24 cellular contexts compared by ENCODE assay signal in genomic region chr3:184761976-184762375, GRCh38. TPM values are rescaled to one million over a fixed set of nuclear protein-coding genes. Genes with fewer than 3 reads are reported as not detected.
DNase-seq lines count a peak whose midpoint lies in the region; ATAC-seq and TF ChIP-seq lines count a peak whose summit lies in the region.
"Had no signal": no experiment of that assay in that cellular context is flagged by ENCODE, and none has a peak within 500 bp of the region (broad histone marks: within the 10 kb centered on the region; RNA-seq: fewer than 3 reads in every experiment).

No MANE protein-coding gene starts in this region.

- peak overlapping the region; percentile 87 for H3K4ac ChIP-seq in IMR-90 (ENCODE audit: low read depth, low read length)

- no peak for TF ChIP-seq RAD21 in IMR-90 (IDR thresholded peaks at IDR 0.05; ENCODE audit: low read length)

- H2BK20ac ChIP-seq in IMR-90 (ENCODE audit: low read depth, low read length), result peak overlapping the region; percentile 81

- peak overlapping the region; percentile 74 for H4K91ac ChIP-seq in IMR-90 (ENCODE audit: insufficient read depth, low read depth, low read length)

- no peaks in the 10 kb centered on the region for H3K79me1 ChIP-seq in IMR-90 (ENCODE audit: low read depth in 1 of 2, low read length in 2 of 2)

- CTCF ChIA-PET in IMR-90 (lab: Yijun Ruan, JAX) (no interaction called here), MCF 10A (lab: Yijun Ruan, JAX) (no interaction called here)

- peak overlapping the region; percentile 85 for H2BK120ac ChIP-seq in IMR-90 (ENCODE audit: low read depth, low read length)

- no peak overlapping the region; the same call in 1 of the 2 replicates for H3K27ac ChIP-seq in IMR-90 (ENCODE audit: insufficient read depth, low read length)
- H3K27ac ChIP-seq in neural progenitor cell, result no peak overlapping the region

- H3K36me3 Mint-ChIP-seq in chondrocyte (ENCODE audit: low read depth) (no peaks in the 10 kb centered on the region), neural progenitor cell (no peaks in the 10 kb centered on the region), MCF 10A (ENCODE audit: insufficient read depth, unreplicated experiment) (no peaks in the 10 kb centered on the region)
- no peaks in the 10 kb centered on the region for H3K36me3 Mint-ChIP-seq in stimulated activated effector memory CD8-positive, alpha-beta T cell treated with anti-CD3 and anti-CD28 coated beads, Interleukin-12 subunit alpha, Interleukin-12 subunit beta, amount 100 ng/mL, for 72 hours
- H3K36me3 Mint-ChIP-seq in stimulated activated naive B cell treated with anti-CD40 and anti-IgM and Interleukin-4, amounts not matched to agents 10 μg/mL and 1 μg/mL and 100 μg/mL, for 72 hours, result no peaks in the 10 kb centered on the region

- WGBS in IMR-90 (ENCODE audit: extremely low coverage in 2 of 2, insufficient read length in 1 of 2), 2 experiments, result 100% methylated on average over 3 of the region's 4 CpGs; no CpG with 5 or more reads in 1 of the 2 experiments

- no peaks in the 10 kb centered on the region for H3K79me2 ChIP-seq in neural progenitor cell (ENCODE audit: low read depth)

- intact Hi-C loops in IMR-90 (cut with micrococcal nuclease) (loop anchor here (5.0 kb wide), 1 partner anchor 50 kb away; the partner anchor contains the start of gene MAGEF1), MCF 10A (cut with micrococcal nuclease) (no loop called here)

- H3K4me1 ChIP-seq in IMR-90 (ENCODE audit: control insufficient read depth, insufficient read depth, low read length), result peaks cover 44% of the 10 kb centered on the region
- peaks cover 4% of the 10 kb centered on the region for H3K4me1 ChIP-seq in neural progenitor cell

- no peak for ATAC-seq in IMR-90 (ENCODE audit: low read depth)
- no peak for ATAC-seq in stimulated activated effector memory CD8-positive, alpha-beta T cell treated with anti-CD3 and anti-CD28 coated beads, Interleukin-12 subunit alpha, Interleukin-12 subunit beta, amount 100 ng/mL, for 72 hours
- no peak for ATAC-seq in stimulated activated naive B cell treated with anti-CD40 and anti-IgM and Interleukin-4, amounts not matched to agents 10 μg/mL and 1 μg/mL and 100 μg/mL, for 72 hours (replicated peaks)

- H3K27ac Mint-ChIP-seq in chondrocyte (ENCODE audit: unreplicated experiment), result peak overlapping the region; percentile 24
- peak overlapping the region; percentile 44 for H3K27ac Mint-ChIP-seq in neural progenitor cell
- H3K27ac Mint-ChIP-seq in stimulated activated effector memory CD8-positive, alpha-beta T cell treated with anti-CD3 and anti-CD28 coated beads, Interleukin-12 subunit alpha, Interleukin-12 subunit beta, amount 100 ng/mL, for 72 hours, result peak overlapping the region; percentile 29
- no peak overlapping the region for H3K27ac Mint-ChIP-seq in stimulated activated naive B cell treated with anti-CD40 and anti-IgM and Interleukin-4, amounts not matched to agents 10 μg/mL and 1 μg/mL and 100 μg/mL, for 72 hours
- H3K27ac Mint-ChIP-seq in MCF 10A (ENCODE audit: low read depth, unreplicated experiment), result no peak overlapping the region

- H4K20me1 ChIP-seq in IMR-90 (ENCODE audit: insufficient read depth, low read length) (no peaks in the 10 kb centered on the region), neural progenitor cell (ENCODE audit: low read depth) (no peaks in the 10 kb centered on the region)

- H3K56ac ChIP-seq in IMR-90 (ENCODE audit: extremely low read depth, insufficient read depth, low read length), result no peak overlapping the region

- dilution Hi-C loops in IMR-90 (cut with HindIII; ENCODE audit: low sequenced_read_pairs, unreplicated experiment), result no loop called here

- H3K4me3 ChIP-seq in IMR-90 (ENCODE audit: insufficient read depth, low read depth, low read length) (no peak overlapping the region), neural progenitor cell (no peak overlapping the region)
- H3K4me3 ChIP-seq: MG63 had no signal

- no peak overlapping the region for H3K23ac ChIP-seq in IMR-90 (ENCODE audit: low read depth, low read length)

- H3K4me1 Mint-ChIP-seq in chondrocyte (ENCODE audit: low read depth) (peaks cover 48% of the 10 kb centered on the region), neural progenitor cell (peaks cover 20% of the 10 kb centered on the region), MCF 10A (ENCODE audit: insufficient read depth, unreplicated experiment) (peaks cover 39% of the 10 kb centered on the region)
- H3K4me1 Mint-ChIP-seq in stimulated activated effector memory CD8-positive, alpha-beta T cell treated with anti-CD3 and anti-CD28 coated beads, Interleukin-12 subunit alpha, Interleukin-12 subunit beta, amount 100 ng/mL, for 72 hours, result peaks cover 5% of the 10 kb centered on the region
- peaks cover 24 to 27% of the 10 kb centered on the region in 2 donors for H3K4me1 Mint-ChIP-seq in stimulated activated naive B cell treated with anti-CD40 and anti-IgM and Interleukin-4, amounts not matched to agents 10 μg/mL and 1 μg/mL and 100 μg/mL, for 72 hours

- peak overlapping the region; percentile 96; the same call in 2 of the 3 replicates for H2BK15ac ChIP-seq in IMR-90 (ENCODE audit: low read depth, low read length)

- H3K9me1 ChIP-seq in IMR-90 (ENCODE audit: insufficient read depth, low read length), result peaks cover 27% of the 10 kb centered on the region

- H3K9ac ChIP-seq in IMR-90 (ENCODE audit: low read depth, low read length) (no peak overlapping the region), neural progenitor cell (no peak overlapping the region)
- H3K9ac ChIP-seq: SK-N-SH had no signal

- H3K4me3 Mint-ChIP-seq in chondrocyte (ENCODE audit: unreplicated experiment) (no peak overlapping the region), neural progenitor cell (no peak overlapping the region), MCF 10A (ENCODE audit: unreplicated experiment) (no peak overlapping the region)
- no peak overlapping the region for H3K4me3 Mint-ChIP-seq in stimulated activated effector memory CD8-positive, alpha-beta T cell treated with anti-CD3 and anti-CD28 coated beads, Interleukin-12 subunit alpha, Interleukin-12 subunit beta, amount 100 ng/mL, for 72 hours
- H3K4me3 Mint-ChIP-seq in stimulated activated naive B cell treated with anti-CD40 and anti-IgM and Interleukin-4, amounts not matched to agents 10 μg/mL and 1 μg/mL and 100 μg/mL, for 72 hours, result no peak overlapping the region

- H2BK5ac ChIP-seq in IMR-90 (ENCODE audit: low read depth, low read length, poor library complexity, severe bottlenecking), result no peak overlapping the region

- TF ChIP-seq POLR2A in IMR-90 (IDR thresholded peaks at IDR 0.05; ENCODE audit: low read depth, low read length), result no peak

- TF ChIP-seq CTCF in IMR-90 (conservative IDR thresholded peaks at IDR 0.05; ENCODE audit: low read depth, low read length), result no peak
- TF ChIP-seq CTCF in chondrocyte (IDR thresholded peaks at IDR 0.05), result no peak
- TF ChIP-seq CTCF in neural progenitor cell (IDR thresholded peaks at IDR 0.05), result no peak
- no peak for TF ChIP-seq CTCF in MCF 10A (IDR thresholded peaks at IDR 0.05; ENCODE audit: unreplicated experiment)

- peak overlapping the region in 1 of 2 experiments; percentile 66; a peak in 1 of 4 replicates for H4K8ac ChIP-seq in IMR-90 (ENCODE audit: low read depth in 2 of 2, low read length in 2 of 2)

- DNase-seq in IMR-90 (no peak), chondrocyte (ENCODE audit: low spot score) (no peak), neural progenitor cell (ENCODE audit: low spot score) (no peak), NCI-H446 treated with DMSO at 0.1 percent for 48 hours (lab: John Stamatoyannopoulos, UW) (no peak), NCI-H1436 treated with DMSO at 0.1 percent for 48 hours (lab: John Stamatoyannopoulos, UW) (no peak), MCF 10A (ENCODE audit: unreplicated experiment) (no peak)
- DNase-seq in stimulated activated effector memory CD8-positive, alpha-beta T cell treated with anti-CD3 and anti-CD28 coated beads, Interleukin-12 subunit alpha, Interleukin-12 subunit beta, amount 100 ng/mL, for 72 hours (ENCODE audit: low spot score in 2 of 2), result no peak
- no peak for DNase-seq in stimulated activated naive B cell treated with anti-CD40 and anti-IgM and Interleukin-4, amounts not matched to agents 10 μg/mL and 1 μg/mL and 100 μg/mL, for 72 hours
- DNase-seq: 8988T, ACHN, DMS153, DND-41, H7, KBM-7, NCI-H1417 treated with DMSO at 0.1 percent for 48 hours, NCI-H187, NCI-H2081 treated with DMSO at 0.1 percent for 48 hours, NCI-H226, NCI-H510A treated with DMSO at 0.1 percent for 48 hours, NCI-H774, SIG-M5, SK-N-SH had no signal

- peaks cover under 1% of the 10 kb centered on the region for H3K27me3 Mint-ChIP-seq in chondrocyte (ENCODE audit: low read depth)
- H3K27me3 Mint-ChIP-seq in neural progenitor cell (ENCODE audit: insufficient read depth, low read depth), result peaks cover 20% of the 10 kb centered on the region
- H3K27me3 Mint-ChIP-seq in stimulated activated naive B cell treated with anti-CD40 and anti-IgM and Interleukin-4, amounts not matched to agents 10 μg/mL and 1 μg/mL and 100 μg/mL, for 72 hours, result peaks cover 0 to 10% of the 10 kb centered on the region in 2 donors
- no peaks in the 10 kb centered on the region for H3K27me3 Mint-ChIP-seq in MCF 10A (ENCODE audit: insufficient read depth, unreplicated experiment)

- POLR2A ChIA-PET in IMR-90 (lab: Charles Lee; ENCODE audit: unreplicated experiment) (no interaction called here), MCF 10A (lab: Yijun Ruan, JAX) (interaction anchor here (3.8 kb wide), 1 partner anchor 200 kb away, joined by 13 read pairs; the partner anchor contains the start of gene EPHB3)

- H3K9me3 Mint-ChIP-seq in chondrocyte (ENCODE audit: low read depth) (no peaks in the 10 kb centered on the region), neural progenitor cell (no peaks in the 10 kb centered on the region), MCF 10A (ENCODE audit: unreplicated experiment) (no peaks in the 10 kb centered on the region)
- H3K9me3 Mint-ChIP-seq in stimulated activated effector memory CD8-positive, alpha-beta T cell treated with anti-CD3 and anti-CD28 coated beads, Interleukin-12 subunit alpha, Interleukin-12 subunit beta, amount 100 ng/mL, for 72 hours, result no peaks in the 10 kb centered on the region
- no peaks in the 10 kb centered on the region for H3K9me3 Mint-ChIP-seq in stimulated activated naive B cell treated with anti-CD40 and anti-IgM and Interleukin-4, amounts not matched to agents 10 μg/mL and 1 μg/mL and 100 μg/mL, for 72 hours

- in situ Hi-C loops in IMR-90 (cut with MboI; ENCODE audit: low sequenced_read_pairs), result no loop called here

- no peaks in the 10 kb centered on the region for H3K36me3 ChIP-seq in IMR-90 (ENCODE audit: control insufficient read depth, insufficient read depth, low read length)
- no peaks in the 10 kb centered on the region for H3K36me3 ChIP-seq in neural progenitor cell
- H3K36me3 ChIP-seq: BE2C, MG63 had no signal

- peak overlapping the region; percentile 91; the same call in 1 of the 2 replicates for H2AK5ac ChIP-seq in IMR-90 (ENCODE audit: low read depth, low read length)

- BruUV-seq in IMR-90 (replicated peaks; lab: Mats Ljungman, UMichigan), result no TSS peak
- no TSS peak for BruUV-seq in MCF 10A (replicated peaks; lab: Mats Ljungman, UMichigan)

- peak overlapping the region; percentile 58; the same call in 1 of the 2 replicates for H3K14ac ChIP-seq in IMR-90 (replicated peaks; ENCODE audit: low read depth, low read length)

- H2AFZ ChIP-seq in IMR-90 (replicated peaks; ENCODE audit: low read length, poor library complexity), result no peak overlapping the region
- no peak overlapping the region for H2AFZ ChIP-seq in neural progenitor cell (replicated peaks)

- H3K27me3 ChIP-seq in IMR-90 (ENCODE audit: control insufficient read depth, insufficient read depth, low read length), result no peaks in the 10 kb centered on the region
- no peaks in the 10 kb centered on the region for H3K27me3 ChIP-seq in neural progenitor cell
- H3K27me3 ChIP-seq: BE2C, MG63 had no signal

- H3F3A ChIP-seq in neural progenitor cell (ENCODE audit: low read depth), result no peaks in the 10 kb centered on the region

- H3K18ac ChIP-seq in IMR-90 (ENCODE audit: low read depth, low read length), result peak overlapping the region; percentile 44; the same call in 1 of the 2 replicates

- no peak overlapping the region for H2AK9ac ChIP-seq in IMR-90 (replicated peaks; ENCODE audit: low read depth, low read length, poor library complexity)

- no peaks in the 10 kb centered on the region for H3K9me3 ChIP-seq in IMR-90 (ENCODE audit: control insufficient read depth, insufficient read depth, low read length)
- no peaks in the 10 kb centered on the region for H3K9me3 ChIP-seq in neural progenitor cell (ENCODE audit: low read depth)
- H3K9me3 ChIP-seq: BE2C, MG63, SK-N-SH had no signal

- no peak overlapping the region; the same call in 1 of the 2 replicates for H4K5ac ChIP-seq in IMR-90 (ENCODE audit: low read depth, low read length)

- H3K4me2 ChIP-seq in IMR-90 (ENCODE audit: low read depth, low read length) (no peak overlapping the region), neural progenitor cell (no peak overlapping the region)
- H3K4me2 ChIP-seq: SK-N-SH had no signal

RNA-seq across cellular contexts. Expression of gene VPS8, which starts 50.0 kb away (rescaled TPM):
- total RNA-seq in IMR-90 (2012; rRNA removed) (52.5 and 56.1 TPM in 2 replicates), chondrocyte (53.6 to 55.5 TPM (median 53.7 TPM) in 3 replicates), neural progenitor cell (ENCODE audit: low replicate concordance) (49.1 and 93.1 TPM in 2 replicates), MCF 10A (2022) (33.8 and 52.2 TPM in 2 replicates)
- 13.1 and 14.0 TPM in 2 replicates for polyA plus RNA-seq in IMR-90 (2012; rRNA removed)
- 1.9 and 3.2 TPM in 2 replicates for polyA plus RNA-seq in IMR-90 (2012; cell fraction: cytosol; rRNA removed)
- 11.9 and 55.8 TPM in 2 replicates for polyA plus RNA-seq in IMR-90 (2012; cell fraction: nucleus; rRNA removed; ENCODE audit: low replicate concordance)

RNA-seq across cellular contexts. Expression of gene MAGEF1, which starts 50.1 kb away (rescaled TPM):
- 10.6 and 16.4 TPM in 2 replicates for total RNA-seq in IMR-90 (2012; rRNA removed)
- polyA plus RNA-seq in IMR-90 (2012; rRNA removed), result 18.3 and 19.4 TPM in 2 replicates
- 19.1 and 19.8 TPM in 2 replicates for polyA plus RNA-seq in IMR-90 (2012; cell fraction: cytosol; rRNA removed)
- polyA plus RNA-seq in IMR-90 (2012; cell fraction: nucleus; rRNA removed; ENCODE audit: low replicate concordance), result 6.1 and 8.7 TPM in 2 replicates
- 35.0 to 37.8 TPM (median 36.1 TPM) in 3 replicates for total RNA-seq in chondrocyte
- total RNA-seq in neural progenitor cell (ENCODE audit: low replicate concordance), result 73.9 and 88.1 TPM in 2 replicates
- 34.5 and 41.2 TPM in 2 replicates for total RNA-seq in MCF 10A (2022)

Comparison
In these comparisons a context has a peak if more than half of its experiments do, and no peak if none do; other contexts are left out.
1. H3K27ac Mint-ChIP-seq: peak in chondrocyte (single experiment), neural progenitor cell (single experiment) and stimulated activated effector memory CD8-positive, alpha-beta T cell treated with anti-CD3 and anti-CD28 coated beads, Interleukin-12 subunit alpha, Interleukin-12 subunit beta, amount 100 ng/mL, for 72 hours (single experiment); none in stimulated activated naive B cell treated with anti-CD40 and anti-IgM and Interleukin-4, amounts not matched to agents 10 μg/mL and 1 μg/mL and 100 μg/mL, for 72 hours (single experiment) and MCF 10A (single experiment).